Comparison of ENCODE assay signal across 9 cellular contexts in the genomic region with DNA sequence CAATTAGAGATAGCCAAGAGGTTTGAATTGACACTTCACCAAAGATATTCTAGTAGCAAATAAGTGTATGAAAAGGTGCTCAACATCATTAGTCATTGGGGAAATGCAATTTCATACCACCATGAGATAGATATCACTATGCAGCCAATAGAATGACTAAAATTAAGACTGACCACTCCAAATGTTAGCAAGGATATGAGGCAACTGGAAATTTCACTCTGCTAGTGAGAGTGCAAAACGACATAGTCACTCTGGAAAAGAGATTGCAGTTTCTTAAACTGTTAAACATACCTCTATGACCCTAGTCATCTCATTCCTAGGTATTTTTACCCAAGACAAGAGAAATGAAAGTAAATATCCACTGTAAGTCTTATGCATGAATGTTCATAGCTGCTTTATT. TPM values are rescaled to one million over a fixed set of nuclear protein-coding genes. Genes with fewer than 3 reads are reported as not detected.
"Had no signal": no experiment of that assay in that cellular context is flagged by ENCODE, and none has a peak within 500 bp of the region (broad histone marks: within the 10 kb centered on the region; RNA-seq: fewer than 3 reads in every experiment).

No MANE protein-coding gene starts in this region.

- ATAC-seq: GM23338, HepG2 had no signal

- H3K4me3 ChIP-seq: GM23338 had no signal

- H3K27ac Mint-ChIP-seq: GM23338, H9, HFFc6, IgD-negative memory B cell had no signal

- H3K4me1 Mint-ChIP-seq: GM23338, H9 had no signal

- H3K4me3 Mint-ChIP-seq: GM23338, H9, HFFc6, IgD-negative memory B cell had no signal

- FAIRE-seq: H1, H54, HepG2 had no signal

- H3K36me3 Mint-ChIP-seq: IgD-negative memory B cell had no signal

- DNase-seq: H9, HCEC 1CT, HFFc6 had no signal

- H3K9me3 Mint-ChIP-seq: GM23338, H9, HFFc6, IgD-negative memory B cell had no signal

RNA-seq across cellular contexts. Expression of a gene that starts 27.6 kb away (rescaled TPM):
- total RNA-seq: HT1080 had no signal
- polyA plus RNA-seq: IgD-negative memory B cell had no signal
